Comparison of ENCODE assay signal across 9 cellular contexts in genomic region chr12:57173089-57173488, GRCh38. TPM values are rescaled to one million over a fixed set of nuclear protein-coding genes. Genes with fewer than 3 reads are reported as not detected.
A peak's percentile ranks its signal among the peaks of the same experiment; 100 is the strongest.
DNase-seq lines count a peak whose midpoint lies in the region; FAIRE-seq and TF ChIP-seq lines count a peak whose summit lies in the region.
"Had no signal": no experiment of that assay in that cellular context is flagged by ENCODE, and none has a peak within 500 bp of the region (broad histone marks: within the 10 kb centered on the region; RNA-seq: fewer than 3 reads in every experiment).

No MANE protein-coding gene starts in this region.

- no peak overlapping the region for H3K27ac Mint-ChIP-seq in Caco-2 (ENCODE audit: unreplicated experiment)
- no peak overlapping the region for H3K27ac Mint-ChIP-seq in activated naive CD4-positive, alpha-beta T cell treated with anti-CD3 and anti-CD28 coated beads, Interleukin-2, amount 10 ng/mL, durations not matched to agents 7 days and 5 days

- H3K9me3 Mint-ChIP-seq in Caco-2 (ENCODE audit: unreplicated experiment): no peaks in the 10 kb centered on the region
- H3K9me3 Mint-ChIP-seq in activated naive CD4-positive, alpha-beta T cell treated with anti-CD3 and anti-CD28 coated beads, Interleukin-2, amount 10 ng/mL, durations not matched to agents 7 days and 5 days: no peaks in the 10 kb centered on the region

- H3K4me1 Mint-ChIP-seq in Caco-2 (ENCODE audit: low read depth, unreplicated experiment): no peaks in the 10 kb centered on the region
- no peaks in the 10 kb centered on the region for H3K4me1 Mint-ChIP-seq in activated naive CD4-positive, alpha-beta T cell treated with anti-CD3 and anti-CD28 coated beads, Interleukin-2, amount 10 ng/mL, durations not matched to agents 7 days and 5 days

- no TSS peak for BruUV-seq in Caco-2 (replicated peaks; lab: Mats Ljungman, UMichigan)

- no peak for FAIRE-seq in H54 (lab: Jason Lieb, UNC)

- H3K4me3 ChIP-seq in Caco-2 (ENCODE audit: low read depth, low read length) (no peak overlapping the region), uterus (no peak overlapping the region)

- POLR2A ChIA-PET in Caco-2 (lab: Charles Lee): interaction anchor here (0.6 to 0.7 kb wide), 2 partner anchors 39 to 155 kb away, joined by 3 to 10 read pairs; no protein-coding TSS in a partner anchor

- H3K36me3 ChIP-seq in Caco-2 (ENCODE audit: control insufficient read depth, insufficient read depth, low read length): peaks cover 15% of the 10 kb centered on the region
- H3K36me3 ChIP-seq in uterus: no peaks in the 10 kb centered on the region

- DNase-seq in Caco-2 (peak; percentile 54 to 63), HuH-7.5 (ENCODE audit: low spot score) (peak; percentile 87), islet precursor cell (peak; percentile 82), uterus (no peak), H54 (ENCODE audit: insufficient read length, low spot score) (no peak), NCI-H2081 treated with DMSO at 0.1 percent for 48 hours (lab: John Stamatoyannopoulos, UW) (no peak), dedifferentiated amniotic fluid mesenchymal stem cell (ENCODE audit: extremely low spot score) (no peak)
- peak; percentile 38 for DNase-seq in activated naive CD4-positive, alpha-beta T cell treated with anti-CD3 and anti-CD28 coated beads, Interleukin-2, amount 10 ng/mL, durations not matched to agents 7 days and 5 days

- H3K4me3 Mint-ChIP-seq in Caco-2 (ENCODE audit: unreplicated experiment): no peak overlapping the region
- H3K4me3 Mint-ChIP-seq in activated naive CD4-positive, alpha-beta T cell treated with anti-CD3 and anti-CD28 coated beads, Interleukin-2, amount 10 ng/mL, durations not matched to agents 7 days and 5 days: no peak overlapping the region

- H3K4me1 ChIP-seq in Caco-2 (no peaks in the 10 kb centered on the region), uterus (no peaks in the 10 kb centered on the region)

- no peaks in the 10 kb centered on the region for H3K27me3 Mint-ChIP-seq in Caco-2 (ENCODE audit: insufficient read depth, unreplicated experiment)
- no peaks in the 10 kb centered on the region for H3K27me3 Mint-ChIP-seq in activated naive CD4-positive, alpha-beta T cell treated with anti-CD3 and anti-CD28 coated beads, Interleukin-2, amount 10 ng/mL, durations not matched to agents 7 days and 5 days

- TF ChIP-seq POLR2A in uterus (IDR thresholded peaks at IDR 0.05) (no peak), H54 (IDR thresholded peaks at IDR 0.05; ENCODE audit: low read depth, low read length) (no peak)

- CTCF ChIA-PET in Caco-2 (lab: Charles Lee): interaction anchor here (0.6 to 3.5 kb wide), 5 partner anchors 10 to 94 kb away, joined by 3 to 21 read pairs (median 3); partner anchors contain the start of genes LRP1 and NEMP1
- CTCF ChIA-PET in activated naive CD4-positive, alpha-beta T cell treated with anti-CD3 and anti-CD28 coated beads, Interleukin-2, amount 10 ng/mL, durations not matched to agents 7 days and 5 days (lab: Charles Lee): interaction anchor here (0.6 to 4.4 kb wide), 15 partner anchors 8 to 168 kb away, joined by 3 to 58 read pairs (median 5); partner anchors contain the start of gene LRP1

- TF ChIP-seq CTCF in Caco-2 (IDR thresholded peaks at IDR 0.05; ENCODE audit: insufficient read depth in 1 of 2, low read depth in 1 of 2, low read length in 1 of 2, severe bottlenecking in 1 of 2, unreplicated experiment in 1 of 2) (peak; percentile 79), uterus (IDR thresholded peaks at IDR 0.05) (peak; percentile 33 to 48 (median 46))

- H3K9me3 ChIP-seq in Caco-2 (no peaks in the 10 kb centered on the region), uterus (no peaks in the 10 kb centered on the region)

- H3K27ac ChIP-seq in uterus: peak overlapping the region; percentile 11 to 27

- H3K27me3 ChIP-seq in Caco-2 (replicated peaks; ENCODE audit: control insufficient read depth, insufficient read depth, low read length): no peaks in the 10 kb centered on the region
- no peaks in the 10 kb centered on the region for H3K27me3 ChIP-seq in uterus

- H3K36me3 Mint-ChIP-seq in Caco-2 (ENCODE audit: insufficient read depth, unreplicated experiment): peaks cover 43% of the 10 kb centered on the region
- H3K36me3 Mint-ChIP-seq in activated naive CD4-positive, alpha-beta T cell treated with anti-CD3 and anti-CD28 coated beads, Interleukin-2, amount 10 ng/mL, durations not matched to agents 7 days and 5 days: no peaks in the 10 kb centered on the region

- intact Hi-C loops in Caco-2 (cut with micrococcal nuclease; ENCODE audit: unreplicated experiment): loop anchor here (1.0 kb wide), 2 partner anchors 26 to 46 kb away; partner anchors contain the start of gene LRP1-AS
- intact Hi-C loops in uterus (cut with DNase I; ENCODE audit: low total_unique reads): no loop called here

RNA-seq across cellular contexts. Expression of gene LRP1-AS, which starts 25.7 kb away (rescaled TPM):
- total RNA-seq in Caco-2 (2022) (not detected in 2 replicates), uterus (not detected)
- total RNA-seq: LHCN-M2 had no signal

RNA-seq across cellular contexts. Expression of gene NXPH4, which starts 43.5 kb away (rescaled TPM):
- total RNA-seq in Caco-2 (2022) (10.0 and 10.6 TPM in 2 replicates), uterus (1 to 10 TPM in 1 of 4 donors, not detected in 3; 6.3 TPM)

RNA-seq across cellular contexts. Expression of gene LRP1, which starts 44.8 kb away (rescaled TPM):
- 106 and 111 TPM in 2 replicates for total RNA-seq in Caco-2 (2022)
- 100 to 1,000 TPM; 164 to 507 (median 318) TPM for total RNA-seq in uterus

RNA-seq across cellular contexts. Expression of gene SHMT2, which starts 56.4 kb away (rescaled TPM):
- total RNA-seq in Caco-2 (2022): 387 and 466 TPM in 2 replicates
- 100 to 1,000 TPM in 1 of 4 donors, 10 to 100 TPM in 3; 12.4 to 128 (median 35.3) TPM for total RNA-seq in uterus

Comparison
In these comparisons a context has a peak if more than half of its experiments do, and no peak if none do; other contexts are left out.
1. DNase-seq: peak in Caco-2 (2 of 2), HuH-7.5 (single experiment), activated naive CD4-positive, alpha-beta T cell treated with anti-CD3 and anti-CD28 coated beads, Interleukin-2, amount 10 ng/mL, durations not matched to agents 7 days and 5 days (single experiment) and islet precursor cell (single experiment); none in uterus (0 of 2), H54 (single experiment), NCI-H2081 treated with DMSO at 0.1 percent for 48 hours (single experiment) and dedifferentiated amniotic fluid mesenchymal stem cell (single experiment).